8 cellular contexts compared by ENCODE assay signal in genomic region chr13:44577236-44578063, GRCh38. TPM values are rescaled to one million over a fixed set of nuclear protein-coding genes. Genes with fewer than 3 reads are reported as not detected.
DNase-seq lines count a peak whose midpoint lies in the region; ATAC-seq and TF ChIP-seq lines count a peak whose summit lies in the region.

No MANE protein-coding gene starts in this region.

- DNase-seq in DMS79 (lab: John Stamatoyannopoulos, UW) (peak; percentile 88), Peyer's patch (peak; percentile 94 to 98 (median 98)), fibroblast of gingiva (ENCODE audit: low read depth) (peak; percentile 97), naive B cell (peak; percentile 92)
- DNase-seq in activated T-helper 1 cell treated with anti-CD3 and anti-CD28 coated beads, Interleukin-12 subunit alpha, Interleukin-12 subunit beta, Interleukin-2, Interleukin-4 antibody, amounts not matched to agents 30 ng/mL and 10 ng/mL and 1 ng/mL, durations not matched to agents 14 hours and 24 hours and 36 hours (ENCODE audit: low spot score) = peak; percentile 88
- DNase-seq in stimulated activated effector memory CD8-positive, alpha-beta T cell treated with anti-CD3 and anti-CD28 coated beads, Interleukin-12 subunit alpha, Interleukin-12 subunit beta, amount 100 ng/mL, for 72 hours (ENCODE audit: low spot score in 2 of 2) = peak; percentile 84 to 95

- H3K36me3 ChIP-seq in KOPT-K1 (ENCODE audit: insufficient read depth, low read length) (peaks cover 16% of the 10 kb centered on the region), Peyer's patch (no peaks in the 10 kb centered on the region)

- peaks cover 0 to 32% (median 0%) of the 10 kb centered on the region in 4 donors for H3K4me1 ChIP-seq in Peyer's patch

- intact Hi-C loops in activated T-helper 1 cell treated with anti-CD3 and anti-CD28 coated beads, Interleukin-12 subunit alpha, Interleukin-12 subunit beta, Interleukin-2, Interleukin-4 antibody, amounts not matched to agents 30 ng/mL and 10 ng/mL and 1 ng/mL, durations not matched to agents 14 hours and 24 hours and 36 hours (cut with micrococcal nuclease) = loop anchor here (1.0 to 10.0 kb wide), 17 partner anchors 72 to 1597 kb away; partner anchors contain the start of genes CCDC122, COG3, EPSTI1 and GPALPP1

- ATAC-seq in GM21786 (IDR thresholded peaks at IDR 0.05; ENCODE audit: unreplicated experiment) (peak; percentile 60), naive B cell (ENCODE audit: low read depth in 2 of 2) (peak; percentile 68 to 69)
- peak; percentile 80 for ATAC-seq in stimulated activated effector memory CD8-positive, alpha-beta T cell treated with anti-CD3 and anti-CD28 coated beads, Interleukin-12 subunit alpha, Interleukin-12 subunit beta, amount 100 ng/mL, for 72 hours

- peaks cover 41% of the 10 kb centered on the region for H3K27me3 Mint-ChIP-seq in activated T-helper 1 cell treated with anti-CD3 and anti-CD28 coated beads, Interleukin-12 subunit alpha, Interleukin-12 subunit beta, Interleukin-2, Interleukin-4 antibody, amounts not matched to agents 30 ng/mL and 10 ng/mL and 1 ng/mL, durations not matched to agents 14 hours and 24 hours and 36 hours (ENCODE audit: insufficient read depth)
- peaks cover 0 to 1% (median 0%) of the 10 kb centered on the region in 3 donors for H3K27me3 Mint-ChIP-seq in naive B cell

- no peaks in the 10 kb centered on the region for H3K9me3 Mint-ChIP-seq in activated T-helper 1 cell treated with anti-CD3 and anti-CD28 coated beads, Interleukin-12 subunit alpha, Interleukin-12 subunit beta, Interleukin-2, Interleukin-4 antibody, amounts not matched to agents 30 ng/mL and 10 ng/mL and 1 ng/mL, durations not matched to agents 14 hours and 24 hours and 36 hours
- H3K9me3 Mint-ChIP-seq in naive B cell = no peaks in the 10 kb centered on the region
- no peaks in the 10 kb centered on the region for H3K9me3 Mint-ChIP-seq in stimulated activated effector memory CD8-positive, alpha-beta T cell treated with anti-CD3 and anti-CD28 coated beads, Interleukin-12 subunit alpha, Interleukin-12 subunit beta, amount 100 ng/mL, for 72 hours

- peak overlapping the region; percentile 92 for H3K4me3 Mint-ChIP-seq in activated T-helper 1 cell treated with anti-CD3 and anti-CD28 coated beads, Interleukin-12 subunit alpha, Interleukin-12 subunit beta, Interleukin-2, Interleukin-4 antibody, amounts not matched to agents 30 ng/mL and 10 ng/mL and 1 ng/mL, durations not matched to agents 14 hours and 24 hours and 36 hours
- H3K4me3 Mint-ChIP-seq in naive B cell = peak overlapping the region; percentile 93 to 99 (median 96)
- peak overlapping the region; percentile 89 for H3K4me3 Mint-ChIP-seq in stimulated activated effector memory CD8-positive, alpha-beta T cell treated with anti-CD3 and anti-CD28 coated beads, Interleukin-12 subunit alpha, Interleukin-12 subunit beta, amount 100 ng/mL, for 72 hours

- H3K27ac ChIP-seq in KOPT-K1 (ENCODE audit: low read depth, low read length, poor library complexity, severe bottlenecking) = peak overlapping the region; percentile 81
- H3K27ac ChIP-seq in Peyer's patch = peak overlapping the region; percentile 95 to 99 (median 98)

- H3K36me3 Mint-ChIP-seq in activated T-helper 1 cell treated with anti-CD3 and anti-CD28 coated beads, Interleukin-12 subunit alpha, Interleukin-12 subunit beta, Interleukin-2, Interleukin-4 antibody, amounts not matched to agents 30 ng/mL and 10 ng/mL and 1 ng/mL, durations not matched to agents 14 hours and 24 hours and 36 hours (ENCODE audit: low read depth) = peaks cover 10% of the 10 kb centered on the region
- H3K36me3 Mint-ChIP-seq in naive B cell = no peaks in the 10 kb centered on the region
- peaks cover 20% of the 10 kb centered on the region for H3K36me3 Mint-ChIP-seq in stimulated activated effector memory CD8-positive, alpha-beta T cell treated with anti-CD3 and anti-CD28 coated beads, Interleukin-12 subunit alpha, Interleukin-12 subunit beta, amount 100 ng/mL, for 72 hours

- H3K27me3 ChIP-seq in Peyer's patch = no peaks in the 10 kb centered on the region

- peaks cover 36% of the 10 kb centered on the region for H3K4me1 Mint-ChIP-seq in activated T-helper 1 cell treated with anti-CD3 and anti-CD28 coated beads, Interleukin-12 subunit alpha, Interleukin-12 subunit beta, Interleukin-2, Interleukin-4 antibody, amounts not matched to agents 30 ng/mL and 10 ng/mL and 1 ng/mL, durations not matched to agents 14 hours and 24 hours and 36 hours (ENCODE audit: low read depth)
- H3K4me1 Mint-ChIP-seq in naive B cell = peaks cover 15 to 22% (median 19%) of the 10 kb centered on the region in 3 donors
- H3K4me1 Mint-ChIP-seq in stimulated activated effector memory CD8-positive, alpha-beta T cell treated with anti-CD3 and anti-CD28 coated beads, Interleukin-12 subunit alpha, Interleukin-12 subunit beta, amount 100 ng/mL, for 72 hours = peaks cover 28% of the 10 kb centered on the region

- H3K27ac Mint-ChIP-seq in activated T-helper 1 cell treated with anti-CD3 and anti-CD28 coated beads, Interleukin-12 subunit alpha, Interleukin-12 subunit beta, Interleukin-2, Interleukin-4 antibody, amounts not matched to agents 30 ng/mL and 10 ng/mL and 1 ng/mL, durations not matched to agents 14 hours and 24 hours and 36 hours = peak overlapping the region; percentile 86
- H3K27ac Mint-ChIP-seq in naive B cell = peak overlapping the region; percentile 86 to 98 (median 95)
- peak overlapping the region; percentile 87 for H3K27ac Mint-ChIP-seq in stimulated activated effector memory CD8-positive, alpha-beta T cell treated with anti-CD3 and anti-CD28 coated beads, Interleukin-12 subunit alpha, Interleukin-12 subunit beta, amount 100 ng/mL, for 72 hours

- peak overlapping the region; percentile 78 to 97 (median 93) for H3K4me3 ChIP-seq in Peyer's patch

- peak; percentile 62 to 67 for TF ChIP-seq POLR2A in Peyer's patch (IDR thresholded peaks at IDR 0.05)

- TF ChIP-seq CTCF in Peyer's patch (IDR thresholded peaks at IDR 0.05) = peak in 1 of 6 experiments; percentile 3

- H3K9me3 ChIP-seq in KOPT-K1 (ENCODE audit: insufficient read depth, low read length, poor library complexity, severe bottlenecking) (no peaks in the 10 kb centered on the region), Peyer's patch (no peaks in the 10 kb centered on the region)

RNA-seq across cellular contexts. Expression of gene TSC22D1, which starts 1.3 kb away (rescaled TPM):
- 100 to 1,000 TPM in 3 of 4 donors, 10 to 100 TPM in 1; 70.1 to 194 (median 152) TPM for total RNA-seq in Peyer's patch
- total RNA-seq in activated T-helper 1 cell treated with anti-CD3 and anti-CD28 coated beads, Interleukin-12 subunit alpha, Interleukin-12 subunit beta, Interleukin-2, Interleukin-4 antibody, amounts not matched to agents 30 ng/mL and 10 ng/mL and 1 ng/mL, durations not matched to agents 14 hours and 24 hours and 36 hours = 5.3 and 6.9 TPM in 2 replicates
- polyA plus RNA-seq in naive B cell (ENCODE audit: low read depth in 6 of 6) = 10 to 100 TPM in 1 of 6 donors, 1 to 10 TPM in 5; 3.5 to 10.1 (median 7.0) TPM

Comparison
In these comparisons a context has a peak if more than half of its experiments do, and no peak if none do; other contexts are left out.
1. Peak in every context shown above with its lines: DNase-seq, ATAC-seq, H3K4me3 ChIP-seq and H3K27ac ChIP-seq.